Comparison of ENCODE assay signal across 21 cellular contexts in the genomic region with DNA sequence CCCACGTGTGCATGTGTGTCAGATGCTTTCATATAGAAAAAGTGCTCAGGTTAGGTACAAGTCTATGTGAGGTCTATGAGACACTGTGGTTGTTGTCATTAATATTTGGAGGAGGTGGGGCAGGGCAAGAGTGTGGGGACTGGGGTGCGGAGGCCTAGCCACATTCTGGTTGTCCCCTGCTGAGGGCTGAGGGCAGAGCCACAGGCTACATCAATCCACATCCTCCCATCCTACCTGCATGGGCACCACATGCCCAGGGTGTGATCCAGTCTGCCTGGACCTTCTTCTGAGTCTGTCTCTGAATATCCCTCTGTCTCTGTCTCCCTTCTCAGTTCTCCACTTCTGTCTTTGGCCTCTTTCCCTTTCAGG. TPM values are rescaled to one million over a fixed set of nuclear protein-coding genes. Genes with fewer than 3 reads are reported as not detected.
A peak's percentile ranks its signal among the peaks of the same experiment; 100 is the strongest.
DNase-seq lines count a peak whose midpoint lies in the region; ATAC-seq and TF ChIP-seq lines count a peak whose summit lies in the region.
"Had no signal": no experiment of that assay in that cellular context is flagged by ENCODE, and none has a peak within 500 bp of the region (broad histone marks: within the 10 kb centered on the region; RNA-seq: fewer than 3 reads in every experiment).

No MANE protein-coding gene starts in this region.

- DNase-seq in natural killer cell treated with Interleukin-12 subunit alpha and Interleukin-12 subunit beta and Interleukin-15 and Interleukin-18, amount 100 ng/mL, for 72 hours (ENCODE audit: low spot score) = no peak
- DNase-seq in natural killer cell (no peak), OCI-M1 (lab: John Stamatoyannopoulos, UW) (peak; percentile 48), mesenteric fat pad (ENCODE audit: low spot score) (peak; percentile 57), type B pancreatic cell (ENCODE audit: extremely low spot score, unreplicated experiment) (no peak), HK-2 (ENCODE audit: unreplicated experiment) (no peak), H7 (no peak)
- DNase-seq: 8988T; CD8-positive, alpha-beta T cell; COR-L47; DMS 273 treated with DMSO at 0.1 percent for 48 hours; DMS53; DND-41; EL had no signal

- H3K27ac Mint-ChIP-seq in natural killer cell treated with Interleukin-12 subunit alpha and Interleukin-12 subunit beta and Interleukin-15 and Interleukin-18, amount 100 ng/mL, for 72 hours = no peak overlapping the region
- H3K27ac Mint-ChIP-seq in natural killer cell (no peak overlapping the region), type B pancreatic cell (no peak overlapping the region)
- H3K27ac Mint-ChIP-seq: B cell; CD8-positive, alpha-beta T cell; IgD-negative memory B cell had no signal

- no peaks in the 10 kb centered on the region for H3K9me3 Mint-ChIP-seq in natural killer cell treated with Interleukin-12 subunit alpha and Interleukin-12 subunit beta and Interleukin-15 and Interleukin-18, amount 100 ng/mL, for 72 hours
- H3K9me3 Mint-ChIP-seq in natural killer cell = no peaks in the 10 kb centered on the region
- H3K9me3 Mint-ChIP-seq in type B pancreatic cell = no peaks in the 10 kb centered on the region
- H3K9me3 Mint-ChIP-seq: CD8-positive, alpha-beta T cell; IgD-negative memory B cell had no signal

- H3K36me3 Mint-ChIP-seq in natural killer cell treated with Interleukin-12 subunit alpha and Interleukin-12 subunit beta and Interleukin-15 and Interleukin-18, amount 100 ng/mL, for 72 hours = no peaks in the 10 kb centered on the region
- H3K36me3 Mint-ChIP-seq in natural killer cell (no peaks in the 10 kb centered on the region), type B pancreatic cell (no peaks in the 10 kb centered on the region)
- H3K36me3 Mint-ChIP-seq: CD8-positive, alpha-beta T cell; IgD-negative memory B cell had no signal

- no peaks in the 10 kb centered on the region for H3K27me3 ChIP-seq in H7 (ENCODE audit: control insufficient read depth, insufficient read depth, low read length)

- peaks cover 22 to 23% of the 10 kb centered on the region in 2 donors for H3K27me3 Mint-ChIP-seq in natural killer cell treated with Interleukin-12 subunit alpha and Interleukin-12 subunit beta and Interleukin-15 and Interleukin-18, amount 100 ng/mL, for 72 hours
- H3K27me3 Mint-ChIP-seq in natural killer cell (ENCODE audit: low read depth in 2 of 2) = peaks cover 0 to 9% of the 10 kb centered on the region in 2 donors
- H3K27me3 Mint-ChIP-seq in type B pancreatic cell = peaks cover 17% of the 10 kb centered on the region

- TF ChIP-seq CTCF in natural killer cell (IDR thresholded peaks at IDR 0.05) (no peak), type B pancreatic cell (conservative IDR thresholded peaks at IDR 0.05) (no peak)

- peak overlapping the region; percentile 35 for H3K4me3 Mint-ChIP-seq in natural killer cell treated with Interleukin-12 subunit alpha and Interleukin-12 subunit beta and Interleukin-15 and Interleukin-18, amount 100 ng/mL, for 72 hours
- H3K4me3 Mint-ChIP-seq in natural killer cell (no peak overlapping the region), type B pancreatic cell (no peak overlapping the region)
- H3K4me3 Mint-ChIP-seq: B cell; CD8-positive, alpha-beta T cell; IgD-negative memory B cell had no signal

- H3K4me3 ChIP-seq in H7 (ENCODE audit: insufficient read depth, low read depth, low read length) = no peak overlapping the region
- H3K4me3 ChIP-seq: BLaER1 treated with 17β-estradiol and CSF1 and Interleukin-3, amounts not matched to agents 10 nM and 100 nM; GM12878; HAP-1 had no signal

- intact Hi-C loops in natural killer cell (cut with micrococcal nuclease) = no loop called here

- H3K36me3 ChIP-seq in H7 (replicated peaks; ENCODE audit: control insufficient read depth, insufficient read depth, low read length) = no peaks in the 10 kb centered on the region
- H3K36me3 ChIP-seq: BLaER1 treated with 17β-estradiol and CSF1 and Interleukin-3, amounts not matched to agents 10 nM and 100 nM; HAP-1 had no signal

- H3K4me1 Mint-ChIP-seq in natural killer cell treated with Interleukin-12 subunit alpha and Interleukin-12 subunit beta and Interleukin-15 and Interleukin-18, amount 100 ng/mL, for 72 hours (ENCODE audit: low read depth in 2 of 2) = peaks cover 3 to 6% of the 10 kb centered on the region in 2 donors
- peaks cover 0 to 22% of the 10 kb centered on the region in 2 donors for H3K4me1 Mint-ChIP-seq in natural killer cell
- H3K4me1 Mint-ChIP-seq in type B pancreatic cell (ENCODE audit: unreplicated experiment) = no peaks in the 10 kb centered on the region
- H3K4me1 Mint-ChIP-seq: B cell had no signal

- ATAC-seq in natural killer cell treated with Interleukin-12 subunit alpha and Interleukin-12 subunit beta and Interleukin-15 and Interleukin-18, amount 100 ng/mL, for 72 hours = no peak
- no peak for ATAC-seq in natural killer cell
- ATAC-seq: CD8-positive, alpha-beta T cell; GM12878 had no signal

RNA-seq across cellular contexts. Expression of a gene that starts 1.2 kb away (rescaled TPM):
- total RNA-seq in natural killer cell treated with Interleukin-12 subunit alpha and Interleukin-12 subunit beta and Interleukin-15 and Interleukin-18, amount 100 ng/mL, for 72 hours = under 1 TPM in 1 of 2 donors, not detected in 1; 0.73 TPM
- total RNA-seq in natural killer cell = 1 to 10 TPM in 1 of 3 donors, under 1 TPM in 2; 0.41 to 3.0 (median 0.49) TPM
- total RNA-seq in mesenteric fat pad = not detected
- not detected in 2 replicates for total RNA-seq in type B pancreatic cell (ENCODE audit: low replicate concordance)
- not detected in 2 replicates for total RNA-seq in H7 (2014; rRNA removed; shearing (Covaris generic))
- total RNA-seq: B cell; CD8-positive, alpha-beta T cell; G401; H1 had no signal

RNA-seq across cellular contexts. Expression of a gene that starts 16.7 kb away (rescaled TPM):
- total RNA-seq in natural killer cell treated with Interleukin-12 subunit alpha and Interleukin-12 subunit beta and Interleukin-15 and Interleukin-18, amount 100 ng/mL, for 72 hours = 10 to 100 TPM; 66.0 to 71.5 TPM
- total RNA-seq in natural killer cell (100 to 1,000 TPM in 2 of 3 donors, 10 to 100 TPM in 1; 97.4 to 118 (median 101) TPM), mesenteric fat pad (47.1 TPM), type B pancreatic cell (ENCODE audit: low replicate concordance) (104 and 151 TPM in 2 replicates)
- total RNA-seq in H7 (2014; rRNA removed; shearing (Covaris generic)) = 52.4 and 54.8 TPM in 2 replicates

RNA-seq across cellular contexts. Expression of a gene that starts 23.6 kb away (rescaled TPM):
- not detected for total RNA-seq in natural killer cell treated with Interleukin-12 subunit alpha and Interleukin-12 subunit beta and Interleukin-15 and Interleukin-18, amount 100 ng/mL, for 72 hours
- total RNA-seq in natural killer cell (not detected), mesenteric fat pad (not detected), type B pancreatic cell (ENCODE audit: low replicate concordance) (not detected in 2 replicates)
- total RNA-seq in H7 (2014; rRNA removed; shearing (Covaris generic)) = not detected in 2 replicates
- total RNA-seq: B cell; CD8-positive, alpha-beta T cell; G401; GM12878; H1 had no signal

RNA-seq across cellular contexts. Expression of a gene that starts 41.2 kb away (rescaled TPM):
- total RNA-seq in natural killer cell treated with Interleukin-12 subunit alpha and Interleukin-12 subunit beta and Interleukin-15 and Interleukin-18, amount 100 ng/mL, for 72 hours = not detected
- not detected for total RNA-seq in natural killer cell
- total RNA-seq in mesenteric fat pad = not detected
- total RNA-seq in type B pancreatic cell (ENCODE audit: low replicate concordance) = 0.51 TPM in 1 of 2 replicates, not detected in the other
- total RNA-seq in H7 (2014; rRNA removed; shearing (Covaris generic)) = 0.21 TPM in 1 of 2 replicates, not detected in the other
- total RNA-seq: B cell; CD8-positive, alpha-beta T cell; GM12878; H1 had no signal

RNA-seq across cellular contexts. Expression of a gene that starts 50.3 kb away (rescaled TPM):
- total RNA-seq in natural killer cell treated with Interleukin-12 subunit alpha and Interleukin-12 subunit beta and Interleukin-15 and Interleukin-18, amount 100 ng/mL, for 72 hours = under 1 TPM; 0.42 to 0.55 TPM
- total RNA-seq in natural killer cell (under 1 TPM in 2 of 3 donors, not detected in 1; 0.35 to 0.89 TPM), mesenteric fat pad (not detected), type B pancreatic cell (ENCODE audit: low replicate concordance) (109 and 246 TPM in 2 replicates)
- 0.59 and 1.6 TPM in 2 replicates for total RNA-seq in H7 (2014; rRNA removed; shearing (Covaris generic))
- total RNA-seq: B cell, GM12878 had no signal

Comparison
In these comparisons a context has a peak if more than half of its experiments do, and no peak if none do; other contexts are left out.
1. DNase-seq: peak in OCI-M1 (single experiment) and mesenteric fat pad (single experiment); none in natural killer cell treated with Interleukin-12 subunit alpha and Interleukin-12 subunit beta and Interleukin-15 and Interleukin-18, amount 100 ng/mL, for 72 hours (single experiment), natural killer cell (single experiment), type B pancreatic cell (single experiment), HK-2 (single experiment) and H7 (single experiment).